ENCODE assay signal across 22 cellular contexts in genomic region chr5:61281686-61282085, GRCh38.
"Had no signal": no experiment of that assay in that cellular context is flagged by ENCODE, and none has a peak within 500 bp of the region (broad histone marks: within the 10 kb centered on the region; RNA-seq: fewer than 3 reads in every experiment).

No MANE protein-coding gene starts in this region.

- H3K9me3 ChIP-seq: esophagus muscularis mucosa, gastroesophageal sphincter, sigmoid colon, stomach, suprapubic skin had no signal

- H3K27me3 ChIP-seq: esophagus muscularis mucosa, gastroesophageal sphincter, sigmoid colon, stomach, suprapubic skin, tibial nerve had no signal

- DNase-seq: activated CD4-positive, alpha-beta T cell treated with anti-CD3 and anti-CD28 coated beads for 4 hours; activated CD4-positive, alpha-beta T cell treated with anti-CD3 and anti-CD28 coated beads, Interleukin-2, amount 50 U/mL, for 48 hours; activated CD4-positive, CD25-positive, alpha-beta regulatory T cell; activated CD8-positive, alpha-beta memory T cell treated with anti-CD3 and anti-CD28 coated beads, Interleukin-2, amount 50 U/mL, for 48 hours; activated naive CD4-positive, alpha-beta T cell; activated T-cell treated with anti-CD3 and anti-CD28 coated beads, Interleukin-2, amount 50 U/mL, for 4 hours; effector memory CD4-positive, alpha-beta T cell; head of caudate nucleus; hypothalamus; left ventricle myocardium inferior; mammary epithelial cell; natural killer cell; retina; sigmoid colon; stimulated activated CD4-positive, alpha-beta T cell treated with anti-CD3 and anti-CD28 coated beads, Interleukin-15, amount 100 ng/mL, for 24 hours; stomach had no signal

- H3K4me3 ChIP-seq: esophagus muscularis mucosa, gastroesophageal sphincter, left ventricle myocardium inferior, sigmoid colon, smooth muscle cell, stomach, suprapubic skin, tibial nerve had no signal

- ATAC-seq: gastroesophageal sphincter; stimulated activated memory B cell treated with anti-CD40 and anti-IgM and Interleukin-4, amounts not matched to agents 10 μg/mL and 1 μg/mL and 100 μg/mL, for 72 hours had no signal

- H3K36me3 ChIP-seq: esophagus muscularis mucosa, gastroesophageal sphincter, left ventricle myocardium inferior, sigmoid colon, stomach, suprapubic skin, tibial nerve had no signal

- H3K27ac ChIP-seq: esophagus muscularis mucosa, gastroesophageal sphincter, left ventricle myocardium inferior, stomach, suprapubic skin, tibial nerve had no signal
